In the genomic region with DNA sequence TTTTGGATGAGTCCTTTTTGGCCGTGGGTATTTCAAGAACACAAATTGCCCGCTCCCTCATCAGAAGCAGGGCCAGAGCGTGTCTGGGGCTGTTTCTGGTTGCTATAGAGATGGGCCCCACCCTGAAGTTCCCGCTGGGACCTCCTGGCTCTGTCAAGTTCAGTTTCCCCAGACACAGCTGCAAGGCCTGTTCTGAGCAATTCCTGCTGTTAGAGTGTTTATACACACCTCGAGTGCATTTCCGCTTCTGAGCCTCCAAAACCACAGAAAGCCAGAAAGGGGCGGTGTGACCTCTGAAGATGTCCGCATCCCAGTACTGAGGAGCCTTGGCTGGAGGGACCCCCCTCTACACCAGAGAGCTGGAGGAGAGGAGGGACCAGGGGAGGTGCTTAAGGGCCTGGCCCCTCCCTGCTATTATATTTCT, we compare ENCODE assay signal across 8 cellular contexts. TPM values are rescaled to one million over a fixed set of nuclear protein-coding genes. Genes with fewer than 3 reads are reported as not detected.
DNase-seq lines count a peak whose midpoint lies in the region; ATAC-seq and TF ChIP-seq lines count a peak whose summit lies in the region.

No MANE protein-coding gene starts in this region.

- H3K36me3 ChIP-seq in right atrium auricular region, result no peaks in the 10 kb centered on the region
- no peaks in the 10 kb centered on the region for H3K36me3 ChIP-seq in stomach
- no peaks in the 10 kb centered on the region for H3K36me3 ChIP-seq in trophoblast cell (ENCODE audit: control insufficient read depth in 1 of 2, insufficient read depth in 2 of 2, low read length in 2 of 2)

- no peak overlapping the region for H3K9ac ChIP-seq in trophoblast cell (ENCODE audit: low read length)

- H2AFZ ChIP-seq in trophoblast cell (ENCODE audit: insufficient read depth, low read length, poor library complexity), result no peak overlapping the region

- H3K27me3 ChIP-seq in right atrium auricular region, result no peaks in the 10 kb centered on the region
- no peaks in the 10 kb centered on the region for H3K27me3 ChIP-seq in stomach
- H3K27me3 ChIP-seq in trophoblast cell (ENCODE audit: insufficient read depth, low read length), result no peaks in the 10 kb centered on the region

- H3K4me1 ChIP-seq in right atrium auricular region (peaks cover 0 to 26% of the 10 kb centered on the region in 2 donors), stomach (peaks cover 6 to 38% (median 30%) of the 10 kb centered on the region in 4 donors), trophoblast cell (ENCODE audit: control insufficient read depth in 1 of 2, insufficient read depth in 2 of 2, low read length in 2 of 2) (no peaks in the 10 kb centered on the region)

- H3K79me1 ChIP-seq in trophoblast cell (ENCODE audit: low read length), result no peaks in the 10 kb centered on the region

- no peak overlapping the region for H3K14ac ChIP-seq in trophoblast cell (ENCODE audit: low read length)

- intact Hi-C loops in stomach (cut with DNase I; ENCODE audit: low total_unique reads), result no loop called here

- ATAC-seq in GM19463 (IDR thresholded peaks at IDR 0.05; ENCODE audit: unreplicated experiment) (peak; percentile 85), HG03439 (IDR thresholded peaks at IDR 0.05; ENCODE audit: unreplicated experiment) (peak; percentile 60)
- peak; percentile 69 to 75 for ATAC-seq in activated T-cell treated with anti-CD3 and anti-CD28 coated beads, Interleukin-2, amount 50 U/mL, for 4 hours

- H2BK12ac ChIP-seq in trophoblast cell (ENCODE audit: low read length), result no peak overlapping the region

- H2BK5ac ChIP-seq in trophoblast cell (ENCODE audit: low read depth, low read length, poor library complexity), result no peak overlapping the region

- no peaks in the 10 kb centered on the region for H3K9me3 Mint-ChIP-seq in activated T-cell treated with anti-CD3 and anti-CD28 coated beads, Interleukin-2, amount 50 U/mL, for 4 hours

- no peak overlapping the region for H4K8ac ChIP-seq in trophoblast cell (ENCODE audit: low read depth, low read length)

- peaks cover 21% of the 10 kb centered on the region for H3K4me1 Mint-ChIP-seq in activated T-cell treated with anti-CD3 and anti-CD28 coated beads, Interleukin-2, amount 50 U/mL, for 4 hours (ENCODE audit: low read depth)

- H3K27ac ChIP-seq in right atrium auricular region (peak overlapping the region; percentile 18 to 69), stomach (peak overlapping the region; percentile 19 to 80 (median 71)), trophoblast cell (ENCODE audit: low read depth, low read length) (no peak overlapping the region)

- H4K91ac ChIP-seq in trophoblast cell (ENCODE audit: low read depth, low read length), result no peak overlapping the region

- H3K4me3 ChIP-seq in right atrium auricular region (no peak overlapping the region), stomach (no peak overlapping the region), trophoblast cell (ENCODE audit: low read depth, low read length) (no peak overlapping the region)

- H2AK5ac ChIP-seq in trophoblast cell (ENCODE audit: low read length), result no peak overlapping the region

- no peak for TF ChIP-seq EP300 in stomach (IDR thresholded peaks at IDR 0.05)

- H3K9me3 ChIP-seq in right atrium auricular region (no peaks in the 10 kb centered on the region), stomach (no peaks in the 10 kb centered on the region), trophoblast cell (ENCODE audit: insufficient read depth, low read depth, low read length) (no peaks in the 10 kb centered on the region)

- TF ChIP-seq POLR2A in stomach (IDR thresholded peaks at IDR 0.05), result no peak

- no peak overlapping the region for H2BK120ac ChIP-seq in trophoblast cell (ENCODE audit: insufficient read depth, low read length, poor library complexity)

- no peak overlapping the region for H3K4ac ChIP-seq in trophoblast cell (ENCODE audit: low read depth, low read length)

- H3K23ac ChIP-seq in trophoblast cell (ENCODE audit: low read length), result no peak overlapping the region

- H3K27me3 Mint-ChIP-seq in activated T-cell treated with anti-CD3 and anti-CD28 coated beads, Interleukin-2, amount 50 U/mL, for 4 hours (ENCODE audit: low read depth), result no peaks in the 10 kb centered on the region

- no peak overlapping the region for H3K18ac ChIP-seq in trophoblast cell (ENCODE audit: low read length)

- H3K79me2 ChIP-seq in trophoblast cell (ENCODE audit: control insufficient read depth, insufficient read depth, low read length, poor library complexity), result no peaks in the 10 kb centered on the region

- no peak overlapping the region for H4K12ac ChIP-seq in trophoblast cell (ENCODE audit: low read depth, low read length)

- no peak overlapping the region for H3K4me2 ChIP-seq in trophoblast cell (ENCODE audit: low read length)

- 23 to 57% (median 47%) methylated on average over 8 of the region's 8 CpGs for WGBS in stomach, 5 donors
- WGBS in trophoblast cell (ENCODE audit: extremely low coverage, insufficient coverage, insufficient read length), result no CpG with 5 or more reads among the region's 8 CpGs

- DNase-seq in GDM1 (lab: John Stamatoyannopoulos, UW) (peak; percentile 49), right atrium auricular region (ENCODE audit: low spot score) (peak; percentile 89), stomach (peak; percentile 53), middle frontal gyrus (ENCODE audit: extremely low spot score, low spot score) (no peak), trophoblast cell (no peak)
- no peak for DNase-seq in activated T-cell treated with anti-CD3 and anti-CD28 coated beads, Interleukin-2, amount 50 U/mL, for 4 hours

- no peaks in the 10 kb centered on the region for H3K36me3 Mint-ChIP-seq in activated T-cell treated with anti-CD3 and anti-CD28 coated beads, Interleukin-2, amount 50 U/mL, for 4 hours (ENCODE audit: insufficient read depth)

- H3K4me3 Mint-ChIP-seq in activated T-cell treated with anti-CD3 and anti-CD28 coated beads, Interleukin-2, amount 50 U/mL, for 4 hours, result no peak overlapping the region

- TF ChIP-seq CTCF in right atrium auricular region (IDR thresholded peaks at IDR 0.05) (no peak), stomach (IDR thresholded peaks at IDR 0.05) (no peak)

RNA-seq across cellular contexts. Expression of a gene that starts 9.3 kb away (rescaled TPM):
- total RNA-seq in activated T-cell treated with anti-CD3 and anti-CD28 coated beads, Interleukin-2, amount 50 U/mL, for 4 hours, result 10 to 100 TPM; 31.0 to 47.8 (median 44.5) TPM
- total RNA-seq in right atrium auricular region (100 to 1,000 TPM in 1 of 2 donors, 10 to 100 TPM in 1; 100.0 to 163 TPM), stomach (100 to 1,000 TPM in 1 of 5 donors, 10 to 100 TPM in 4; 28.6 to 122 (median 46.1) TPM)
- 100 to 1,000 TPM in 1 of 3 donors, 10 to 100 TPM in 2; 87.3 to 104 (median 98.6) TPM for polyA plus RNA-seq in stomach
- 131 and 133 TPM in 2 replicates for polyA plus RNA-seq in trophoblast cell (2013)

RNA-seq across cellular contexts. Expression of a gene that starts 13.9 kb away (rescaled TPM):
- total RNA-seq in activated T-cell treated with anti-CD3 and anti-CD28 coated beads, Interleukin-2, amount 50 U/mL, for 4 hours, result 10 to 100 TPM; 12.8 to 18.1 (median 14.5) TPM
- total RNA-seq in right atrium auricular region, result 10 to 100 TPM; 16.8 to 24.8 TPM
- total RNA-seq in stomach, result 10 to 100 TPM in 4 of 5 donors, 1 to 10 TPM in 1; 3.5 to 40.4 (median 11.9) TPM
- polyA plus RNA-seq in stomach, result 10 to 100 TPM; 24.2 to 34.7 (median 28.4) TPM
- 1.0 and 1.4 TPM in 2 replicates for polyA plus RNA-seq in trophoblast cell (2013)

RNA-seq across cellular contexts. Expression of a gene that starts 20.3 kb away (rescaled TPM):
- total RNA-seq in activated T-cell treated with anti-CD3 and anti-CD28 coated beads, Interleukin-2, amount 50 U/mL, for 4 hours, result 100 to 1,000 TPM; 122 to 146 (median 124) TPM
- total RNA-seq in right atrium auricular region (10 to 100 TPM; 11.1 to 25.9 TPM), stomach (10 to 100 TPM in 4 of 5 donors, 1 to 10 TPM in 1; 9.0 to 45.5 (median 25.5) TPM)
- polyA plus RNA-seq in stomach, result 10 to 100 TPM in 2 of 3 donors, 1 to 10 TPM in 1; 6.4 to 18.5 (median 17.9) TPM
- polyA plus RNA-seq in trophoblast cell (2013), result 4.4 and 4.9 TPM in 2 replicates

RNA-seq across cellular contexts. Expression of a gene that starts 32.3 kb away (rescaled TPM):
- 10 to 100 TPM; 35.3 to 46.9 (median 43.7) TPM for total RNA-seq in activated T-cell treated with anti-CD3 and anti-CD28 coated beads, Interleukin-2, amount 50 U/mL, for 4 hours
- total RNA-seq in right atrium auricular region (1 to 10 TPM; 7.0 to 9.8 TPM), stomach (10 to 100 TPM in 3 of 5 donors, 1 to 10 TPM in 1, not detected in 1; 9.2 to 26.6 (median 16.9) TPM)
- 10 to 100 TPM in 1 of 3 donors, 1 to 10 TPM in 2; 8.1 to 10.6 (median 9.5) TPM for polyA plus RNA-seq in stomach
- 7.5 and 7.7 TPM in 2 replicates for polyA plus RNA-seq in trophoblast cell (2013)

RNA-seq across cellular contexts. Expression of a gene that starts 40.2 kb away (rescaled TPM):
- 100 to 1,000 TPM; 203 to 227 (median 218) TPM for total RNA-seq in activated T-cell treated with anti-CD3 and anti-CD28 coated beads, Interleukin-2, amount 50 U/mL, for 4 hours
- total RNA-seq in right atrium auricular region (10 to 100 TPM; 27.2 to 36.4 TPM), stomach (100 to 1,000 TPM in 1 of 5 donors, 10 to 100 TPM in 3, 1 to 10 TPM in 1; 9.3 to 244 (median 29.9) TPM)
- 10 to 100 TPM; 54.2 to 89.2 (median 73.9) TPM for polyA plus RNA-seq in stomach
- polyA plus RNA-seq in trophoblast cell (2013), result 45.9 and 48.7 TPM in 2 replicates

Comparison
In these comparisons a context has a peak if more than half of its experiments do, and no peak if none do; other contexts are left out.
1. DNase-seq: peak in GDM1 (single experiment), right atrium auricular region (single experiment) and stomach (single experiment); none in activated T-cell treated with anti-CD3 and anti-CD28 coated beads, Interleukin-2, amount 50 U/mL, for 4 hours (single experiment), middle frontal gyrus (single experiment) and trophoblast cell (0 of 2).
2. Peak in every context shown above with its lines, with median percentiles within 50 percentile points of each other: ATAC-seq.